Comparison of ENCODE assay signal across 14 cellular contexts in genomic region chr14:105394714-105395537, GRCh38. TPM values are rescaled to one million over a fixed set of nuclear protein-coding genes. Genes with fewer than 3 reads are reported as not detected.
DNase-seq lines count a peak whose midpoint lies in the region; ATAC-seq and TF ChIP-seq lines count a peak whose summit lies in the region.
"Had no signal": no experiment of that assay in that cellular context is flagged by ENCODE, and none has a peak within 500 bp of the region (broad histone marks: within the 10 kb centered on the region; RNA-seq: fewer than 3 reads in every experiment).

No MANE protein-coding gene starts in this region.

- no peak overlapping the region for H3K4me3 ChIP-seq in left lung
- H3K4me3 ChIP-seq: GM12878 had no signal

- peaks cover 13 to 58% of the 10 kb centered on the region in 2 donors for H3K4me1 ChIP-seq in left lung

- H3K9me3 Mint-ChIP-seq in CD14-positive monocyte = no peaks in the 10 kb centered on the region

- H3K27ac ChIP-seq in RWPE1 (peak overlapping the region; percentile 28), left lung (no peak overlapping the region)

- H3K27me3 ChIP-seq in left lung = no peaks in the 10 kb centered on the region

- TF ChIP-seq CTCF in CD14-positive monocyte (IDR thresholded peaks at IDR 0.05) (peak; percentile 27), RWPE1 (conservative IDR thresholded peaks at IDR 0.05; ENCODE audit: low read depth) (no peak), left lung (IDR thresholded peaks at IDR 0.05) (no peak)

- peak overlapping the region; percentile 84 to 94 (median 91) for H3K27ac Mint-ChIP-seq in CD14-positive monocyte
- H3K27ac Mint-ChIP-seq: H9 had no signal

- CTCF ChIA-PET in RWPE1 (lab: Yijun Ruan, JAX) = no interaction called here

- peak overlapping the region in 1 of 2 donors; percentile 42 for H3K4me3 Mint-ChIP-seq in CD14-positive monocyte

- no peak for DNase-seq in CD14-positive monocyte (ENCODE audit: low spot score)
- no peak for DNase-seq in RWPE1 (ENCODE audit: low spot score)
- peak; percentile 28 to 73 for DNase-seq in left lung
- DNase-seq in sciatic nerve (ENCODE audit: low spot score) = peak; percentile 50
- DNase-seq in NCI-H2081 treated with DMSO at 0.1 percent for 48 hours (lab: John Stamatoyannopoulos, UW) = no peak
- DNase-seq in NCI-H1436 (lab: John Stamatoyannopoulos, UW) = no peak
- DNase-seq in GM19240 (ENCODE audit: insufficient read length, low spot score) = no peak
- DNase-seq: Calu3; CD4-positive, CD25-positive, alpha-beta regulatory T cell; H9; NCI-H1048; NCI-H1694 had no signal

- POLR2A ChIA-PET in RWPE1 (lab: Yijun Ruan, JAX; ENCODE audit: low non-redundant PET) = interaction anchor here (0.5 kb wide), 1 partner anchor 16 kb away, joined by 3 read pairs; no protein-coding TSS in a partner anchor

- no peaks in the 10 kb centered on the region for H3K27me3 Mint-ChIP-seq in CD14-positive monocyte (ENCODE audit: low read depth in 3 of 3)
- H3K27me3 Mint-ChIP-seq: CD4-positive, CD25-positive, alpha-beta regulatory T cell had no signal

- H3K4me1 Mint-ChIP-seq in CD14-positive monocyte = peaks cover 73% of the 10 kb centered on the region

- H3K36me3 Mint-ChIP-seq in CD14-positive monocyte = peaks cover 0 to 19% of the 10 kb centered on the region in 2 donors

- intact Hi-C loops in CD14-positive monocyte (cut with micrococcal nuclease) (loop anchor here in 1 of 2 donors (5.0 kb wide), 1 partner anchor 97 kb away; the partner anchor contains the start of gene TEDC1), left lung (cut with DNase I) (no loop called here), sciatic nerve (cut with DNase I) (no loop called here)

- no peaks in the 10 kb centered on the region for H3K9me3 ChIP-seq in left lung

- ATAC-seq in left lung (no peak), sciatic nerve (no peak)
- ATAC-seq: GM12878 had no signal

- peaks cover 0 to 13% of the 10 kb centered on the region in 2 donors for H3K36me3 ChIP-seq in left lung

RNA-seq across cellular contexts. Expression of gene TEX22, which starts 3.4 kb away (rescaled TPM):
- under 1 TPM; 0.52 to 0.57 TPM for polyA plus RNA-seq in CD14-positive monocyte
- total RNA-seq in left lung (1 to 10 TPM; 1.7 to 3.0 TPM), sciatic nerve (6.0 TPM)
- total RNA-seq: HT1080 had no signal

RNA-seq across cellular contexts. Expression of gene MTA1, which starts 24.7 kb away (rescaled TPM):
- 1 to 10 TPM in 1 of 2 donors, under 1 TPM in 1; 0.91 to 2.0 TPM for polyA plus RNA-seq in CD14-positive monocyte
- total RNA-seq in left lung = 10 to 100 TPM; 60.6 to 81.8 TPM
- 95.2 TPM for total RNA-seq in sciatic nerve

Comparison
In these comparisons a context has a peak if more than half of its experiments do, and no peak if none do; other contexts are left out.
1. DNase-seq: peak in left lung (2 of 2) and sciatic nerve (single experiment); none in CD14-positive monocyte (single experiment), RWPE1 (single experiment), NCI-H2081 treated with DMSO at 0.1 percent for 48 hours (single experiment), NCI-H1436 (single experiment) and GM19240 (single experiment).